23 cellular contexts compared by ENCODE assay signal in genomic region chr9:82982271-82982880, GRCh38.
"Had no signal": no experiment of that assay in that cellular context is flagged by ENCODE, and none has a peak within 500 bp of the region (broad histone marks: within the 10 kb centered on the region; RNA-seq: fewer than 3 reads in every experiment).

No MANE protein-coding gene starts in this region.

- DNase-seq: activated B cell treated with CpG ODN at 0.5 μM for 24 hours; activated CD4-positive, alpha-beta memory T cell treated with anti-CD3 and anti-CD28 coated beads for 36 hours; activated CD4-positive, alpha-beta T cell treated with anti-CD3 and anti-CD28 coated beads for 4 hours; activated gamma-delta T cell treated with Interleukin-2 at 50 U/mL for 16 hours; activated T-cell treated with anti-CD3 and anti-CD28 coated beads for 4 hours; amniotic stem cell; body of pancreas; central memory CD4-positive, alpha-beta T cell; dorsolateral prefrontal cortex; gastrocnemius medialis; head of caudate nucleus; kidney glomerular epithelial cell; left ventricle myocardium inferior; naive B cell; right cardiac atrium; stimulated activated naive CD8-positive, alpha-beta T cell treated with anti-CD3 and anti-CD28 coated beads, Interleukin-15, Interleukin-2, amounts not matched to agents 100 U/mL and 50 U/mL, for 24 hours; transverse colon had no signal

- H3K9me3 ChIP-seq: body of pancreas, gastrocnemius medialis, left ventricle myocardium inferior, prostate gland, transverse colon had no signal

- ATAC-seq: activated naive CD4-positive, alpha-beta T cell treated with anti-CD3 and anti-CD28 coated beads, Interleukin-2, amount 50 U/mL, for 72 hours; body of pancreas; gastrocnemius medialis; right cardiac atrium; stimulated activated naive CD8-positive, alpha-beta T cell treated with anti-CD3 and anti-CD28 coated beads, Interleukin-15, Interleukin-2, amounts not matched to agents 100 U/mL and 50 U/mL, for 24 hours had no signal

- H3K9me3 Mint-ChIP-seq: activated B cell treated with CpG ODN at 0.5 μM for 24 hours; activated CD4-positive, alpha-beta memory T cell treated with anti-CD3 and anti-CD28 coated beads for 36 hours; activated T-helper 1 cell treated with anti-CD3 and anti-CD28 coated beads, Interleukin-12 subunit alpha, Interleukin-12 subunit beta, Interleukin-2, Interleukin-4 antibody, amounts not matched to agents 30 ng/mL and 10 ng/mL and 1 ng/mL, durations not matched to agents 14 hours and 24 hours and 36 hours had no signal

- H3K36me3 Mint-ChIP-seq: activated CD4-positive, alpha-beta memory T cell treated with anti-CD3 and anti-CD28 coated beads for 36 hours; activated naive CD4-positive, alpha-beta T cell treated with anti-CD3 and anti-CD28 coated beads, Interleukin-2, amount 50 U/mL, for 72 hours; naive B cell had no signal

- H3K27ac ChIP-seq: body of pancreas, dorsolateral prefrontal cortex, epithelial cell of prostate, gastrocnemius medialis, left ventricle myocardium inferior, prostate gland, skin epidermis, transverse colon had no signal

- H3K36me3 ChIP-seq: gastrocnemius medialis, left ventricle myocardium inferior, prostate gland, transverse colon had no signal

- H3K4me3 ChIP-seq: body of pancreas, dorsolateral prefrontal cortex, gastrocnemius medialis, left ventricle myocardium inferior, prostate gland, skin epidermis, transverse colon had no signal

- H3K4me1 ChIP-seq: body of pancreas, gastrocnemius medialis, left ventricle myocardium inferior, prostate gland had no signal

- H3K4me1 Mint-ChIP-seq: neural crest cell had no signal

- H3K4me3 Mint-ChIP-seq: activated B cell treated with CpG ODN at 0.5 μM for 24 hours; activated CD4-positive, alpha-beta memory T cell treated with anti-CD3 and anti-CD28 coated beads for 36 hours; activated T-helper 1 cell treated with anti-CD3 and anti-CD28 coated beads, Interleukin-12 subunit alpha, Interleukin-12 subunit beta, Interleukin-2, Interleukin-4 antibody, amounts not matched to agents 30 ng/mL and 10 ng/mL and 1 ng/mL, durations not matched to agents 14 hours and 24 hours and 36 hours; neural crest cell had no signal

- H3K27me3 Mint-ChIP-seq: activated B cell treated with CpG ODN at 0.5 μM for 24 hours; activated CD4-positive, alpha-beta memory T cell treated with anti-CD3 and anti-CD28 coated beads for 36 hours; naive B cell had no signal

- H3K27me3 ChIP-seq: body of pancreas, gastrocnemius medialis, transverse colon had no signal

- H3K27ac Mint-ChIP-seq: activated B cell treated with CpG ODN at 0.5 μM for 24 hours; activated CD4-positive, alpha-beta memory T cell treated with anti-CD3 and anti-CD28 coated beads for 36 hours; activated naive CD4-positive, alpha-beta T cell treated with anti-CD3 and anti-CD28 coated beads, Interleukin-2, amount 50 U/mL, for 72 hours; activated T-helper 1 cell treated with anti-CD3 and anti-CD28 coated beads, Interleukin-12 subunit alpha, Interleukin-12 subunit beta, Interleukin-2, Interleukin-4 antibody, amounts not matched to agents 30 ng/mL and 10 ng/mL and 1 ng/mL, durations not matched to agents 14 hours and 24 hours and 36 hours had no signal
